Comparison of ENCODE assay signal across 10 cellular contexts in the genomic region with DNA sequence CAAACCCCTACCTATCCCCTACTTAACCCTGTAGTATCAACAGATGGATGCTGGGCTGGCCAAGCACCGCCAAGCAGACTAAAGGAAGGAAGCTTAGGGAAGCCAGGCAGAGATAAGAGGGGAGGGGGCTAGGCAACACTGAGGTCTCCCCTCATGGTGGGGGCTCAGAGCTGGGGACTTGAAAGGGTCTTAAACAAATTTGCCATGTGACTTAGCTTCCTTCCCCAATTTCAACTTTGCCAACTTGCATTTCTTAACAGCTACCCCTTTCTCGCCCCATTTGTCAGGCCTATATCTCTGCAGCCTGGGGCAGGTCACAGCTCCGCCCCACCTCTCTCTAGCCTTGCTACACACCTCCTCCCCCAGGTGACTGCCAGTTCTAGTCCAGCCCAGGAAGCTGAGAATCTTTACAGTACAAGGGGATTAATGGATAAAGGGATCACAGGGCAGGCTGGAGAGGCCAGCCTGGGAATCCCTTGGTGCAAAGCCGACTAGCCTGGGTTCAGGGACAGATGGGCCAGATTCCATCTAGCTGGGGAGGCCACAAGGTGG. TPM values are rescaled to one million over a fixed set of nuclear protein-coding genes. Genes with fewer than 3 reads are reported as not detected.
DNase-seq lines count a peak whose midpoint lies in the region; ATAC-seq and TF ChIP-seq lines count a peak whose summit lies in the region.
"Had no signal": no experiment of that assay in that cellular context is flagged by ENCODE, and none has a peak within 500 bp of the region (broad histone marks: within the 10 kb centered on the region; RNA-seq: fewer than 3 reads in every experiment).

No MANE protein-coding gene starts in this region.

- H3K27me3 ChIP-seq in DOHH2 (ENCODE audit: control insufficient read depth, low read length) (no peaks in the 10 kb centered on the region), MM.1S (replicated peaks; ENCODE audit: insufficient read depth, low read length) (no peaks in the 10 kb centered on the region)

- ATAC-seq in memory B cell (ENCODE audit: low read depth) (peak; percentile 20), GM21381 (IDR thresholded peaks at IDR 0.05; ENCODE audit: unreplicated experiment) (no peak), left cardiac atrium (no peak), HG02852 (IDR thresholded peaks at IDR 0.05; ENCODE audit: unreplicated experiment) (no peak)
- ATAC-seq: right cardiac atrium had no signal

- intact Hi-C loops in left cardiac atrium (cut with DNase I): no loop called here

- H3K4me1 Mint-ChIP-seq in memory B cell: peaks cover 60% of the 10 kb centered on the region

- H3K79me2 ChIP-seq in DOHH2 (ENCODE audit: control insufficient read depth, low read length): peaks cover 54% of the 10 kb centered on the region
- peaks cover 72% of the 10 kb centered on the region for H3K79me2 ChIP-seq in MM.1S (ENCODE audit: low read length)

- H3K9me3 ChIP-seq in DOHH2 (ENCODE audit: control insufficient read depth, insufficient read depth, low read length) (no peaks in the 10 kb centered on the region), MM.1S (replicated peaks; ENCODE audit: insufficient read depth, low read length) (no peaks in the 10 kb centered on the region)

- DNase-seq in MM.1S: peak; percentile 86
- DNase-seq in activated T-cell treated with anti-CD3 and anti-CD28 coated beads, Interleukin-2, amount 50 U/mL, for 48 hours: peak; percentile 48 to 58
- DNase-seq in memory B cell (ENCODE audit: low spot score in 2 of 2): peak; percentile 23 to 30
- DNase-seq in left cardiac atrium: no peak
- no peak for DNase-seq in effector CD4-positive, alpha-beta T cell
- DNase-seq: cerebellar nuclear complex had no signal

- H3K9ac ChIP-seq in MM.1S (ENCODE audit: low read length): peak overlapping the region; percentile 72

- peak overlapping the region; percentile 80 for H3K4me3 Mint-ChIP-seq in memory B cell

- peak overlapping the region; percentile 98 for H3K4me2 ChIP-seq in DOHH2 (ENCODE audit: low read length)
- H3K4me2 ChIP-seq in MM.1S (ENCODE audit: low read depth, low read length): peak overlapping the region; percentile 95

- peaks cover 76% of the 10 kb centered on the region for H3K4me1 ChIP-seq in DOHH2 (ENCODE audit: control insufficient read depth, low read length)
- peaks cover 50% of the 10 kb centered on the region for H3K4me1 ChIP-seq in MM.1S (ENCODE audit: low read length)

- no peak overlapping the region for H2AFZ ChIP-seq in MM.1S (ENCODE audit: low read length)

- H3K36me3 Mint-ChIP-seq in memory B cell: no peaks in the 10 kb centered on the region

- peaks cover 3% of the 10 kb centered on the region; the same call in 1 of the 2 replicates for H4K20me1 ChIP-seq in DOHH2 (ENCODE audit: control insufficient read depth, insufficient read depth, low read depth, low read length)
- no peaks in the 10 kb centered on the region for H4K20me1 ChIP-seq in MM.1S (ENCODE audit: insufficient read depth, low read length)

- H3K4me3 ChIP-seq in DOHH2 (ENCODE audit: low read length) (peak overlapping the region; percentile 84), MM.1S (ENCODE audit: low read length) (peak overlapping the region; percentile 12)

- TF ChIP-seq CTCF in DOHH2 (IDR thresholded peaks at IDR 0.05; ENCODE audit: low read depth, low read length, poor library complexity, severe bottlenecking) (no peak), MM.1S (IDR thresholded peaks at IDR 0.05; ENCODE audit: low read length) (no peak)

- peak overlapping the region; percentile 95 for H3K27ac Mint-ChIP-seq in memory B cell

- H3K36me3 ChIP-seq in DOHH2 (ENCODE audit: control insufficient read depth, low read length): peaks cover 4% of the 10 kb centered on the region; the same call in 1 of the 2 replicates
- H3K36me3 ChIP-seq in MM.1S (replicated peaks; ENCODE audit: insufficient read depth, low read length): no peaks in the 10 kb centered on the region

- no peaks in the 10 kb centered on the region for H3K9me2 ChIP-seq in DOHH2 (replicated peaks; ENCODE audit: control insufficient read depth, low read length)
- no peaks in the 10 kb centered on the region for H3K9me2 ChIP-seq in MM.1S (replicated peaks; ENCODE audit: insufficient read depth, low read length)

- peak overlapping the region; percentile 95 for H3K27ac ChIP-seq in DOHH2 (ENCODE audit: low read depth, low read length)
- H3K27ac ChIP-seq in MM.1S (ENCODE audit: low read length): peak overlapping the region; percentile 95

- no peaks in the 10 kb centered on the region for H3K9me3 Mint-ChIP-seq in memory B cell

- H3F3A ChIP-seq in DOHH2 (ENCODE audit: control insufficient read depth, insufficient read depth): peaks cover 15% of the 10 kb centered on the region
- peaks cover 39% of the 10 kb centered on the region for H3F3A ChIP-seq in MM.1S (ENCODE audit: insufficient read depth, low read length)

- H3K27me3 Mint-ChIP-seq in memory B cell: no peaks in the 10 kb centered on the region

RNA-seq across cellular contexts. Expression of a gene that starts 3.4 kb away (rescaled TPM):
- 1 to 10 TPM in 1 of 2 donors, under 1 TPM in 1; 0.94 to 1.0 TPM for total RNA-seq in left cardiac atrium

Comparison
In these comparisons a context has a peak if more than half of its experiments do, and no peak if none do; other contexts are left out.
1. DNase-seq: peak in MM.1S (single experiment), activated T-cell treated with anti-CD3 and anti-CD28 coated beads, Interleukin-2, amount 50 U/mL, for 48 hours (2 of 2) and memory B cell (2 of 2); none in left cardiac atrium (single experiment) and effector CD4-positive, alpha-beta T cell (single experiment).